Comparison of ENCODE assay signal across 19 cellular contexts in the genomic region with DNA sequence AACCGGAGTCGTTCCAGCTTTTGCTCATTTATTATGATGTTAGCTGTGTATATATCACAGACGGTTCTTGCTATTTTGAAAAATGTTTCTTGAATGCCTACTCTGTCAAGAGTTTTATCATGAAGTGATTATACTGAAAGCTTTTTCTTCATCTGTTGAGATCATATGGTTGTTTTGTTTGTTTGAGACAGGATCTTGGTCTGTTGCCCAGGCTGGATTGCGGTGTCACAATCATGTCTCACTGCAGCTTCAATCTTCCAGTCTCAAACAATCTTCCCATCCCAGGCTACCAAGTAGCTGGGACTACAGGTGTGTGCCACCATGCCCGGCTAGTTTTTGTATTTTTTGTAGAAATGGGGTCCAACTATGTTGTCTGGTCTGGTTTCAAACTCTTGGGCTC.
"Had no signal": no experiment of that assay in that cellular context is flagged by ENCODE, and none has a peak within 500 bp of the region (broad histone marks: within the 10 kb centered on the region; RNA-seq: fewer than 3 reads in every experiment).

No MANE protein-coding gene starts in this region.

- H3K36me3 Mint-ChIP-seq: naive thymus-derived CD4-positive, alpha-beta T cell; stimulated activated memory B cell treated with anti-CD40 and anti-IgM and Interleukin-4, amounts not matched to agents 10 μg/mL and 1 μg/mL and 100 μg/mL, for 72 hours had no signal

- ATAC-seq: esophagus mucosa; foreskin keratinocyte; heart left ventricle; left colon; naive thymus-derived CD4-positive, alpha-beta T cell; psoas muscle; right lobe of liver; stimulated activated memory B cell treated with anti-CD40 and anti-IgM and Interleukin-4, amounts not matched to agents 10 μg/mL and 1 μg/mL and 100 μg/mL, for 72 hours had no signal

- DNase-seq: effector CD4-positive, alpha-beta T cell; foreskin keratinocyte; heart left ventricle; hippocampal formation; left colon; naive thymus-derived CD4-positive, alpha-beta T cell; nephron progenitor cell; psoas muscle; retina; stimulated activated CD4-positive, alpha-beta T cell treated with anti-CD3 and anti-CD28 coated beads, Interleukin-1b, Interleukin-23, amount 100 ng/mL, for 48 hours; stimulated activated CD4-positive, alpha-beta T cell treated with anti-CD3 and anti-CD28 coated beads, Interleukin-4, amount 100 ng/mL, for 24 hours; tibial artery; upper lobe of left lung; uterus had no signal

- H3K9me3 Mint-ChIP-seq: naive thymus-derived CD4-positive, alpha-beta T cell; nephron progenitor cell; stimulated activated memory B cell treated with anti-CD40 and anti-IgM and Interleukin-4, amounts not matched to agents 10 μg/mL and 1 μg/mL and 100 μg/mL, for 72 hours; stimulated activated naive CD8-positive, alpha-beta T cell treated with anti-CD3 and anti-CD28 coated beads, Interleukin-15, Interleukin-2, amounts not matched to agents 100 ng/mL and 50 ng/mL, for 24 hours had no signal

- H3K27ac Mint-ChIP-seq: nephron progenitor cell; stimulated activated memory B cell treated with anti-CD40 and anti-IgM and Interleukin-4, amounts not matched to agents 10 μg/mL and 1 μg/mL and 100 μg/mL, for 72 hours; stimulated activated naive CD8-positive, alpha-beta T cell treated with anti-CD3 and anti-CD28 coated beads, Interleukin-15, Interleukin-2, amounts not matched to agents 100 ng/mL and 50 ng/mL, for 24 hours had no signal

- H3K27me3 Mint-ChIP-seq: naive thymus-derived CD4-positive, alpha-beta T cell; stimulated activated naive CD8-positive, alpha-beta T cell treated with anti-CD3 and anti-CD28 coated beads, Interleukin-15, Interleukin-2, amounts not matched to agents 100 ng/mL and 50 ng/mL, for 24 hours had no signal

- H3K4me3 ChIP-seq: coronary artery, heart left ventricle, psoas muscle, right lobe of liver, tibial artery, upper lobe of left lung, uterus had no signal

- H3K4me1 Mint-ChIP-seq: nephron progenitor cell; stimulated activated memory B cell treated with anti-CD40 and anti-IgM and Interleukin-4, amounts not matched to agents 10 μg/mL and 1 μg/mL and 100 μg/mL, for 72 hours had no signal

- H3K4me3 Mint-ChIP-seq: naive thymus-derived CD4-positive, alpha-beta T cell; nephron progenitor cell; stimulated activated memory B cell treated with anti-CD40 and anti-IgM and Interleukin-4, amounts not matched to agents 10 μg/mL and 1 μg/mL and 100 μg/mL, for 72 hours; stimulated activated naive CD8-positive, alpha-beta T cell treated with anti-CD3 and anti-CD28 coated beads, Interleukin-15, Interleukin-2, amounts not matched to agents 100 ng/mL and 50 ng/mL, for 24 hours had no signal
